In genomic region chr11:126415128-126415527, GRCh38 we compare ENCODE assay signal across 10 cellular contexts. TPM values are rescaled to one million over a fixed set of nuclear protein-coding genes. Genes with fewer than 3 reads are reported as not detected.
DNase-seq lines count a peak whose midpoint lies in the region; ATAC-seq and TF ChIP-seq lines count a peak whose summit lies in the region.
"Had no signal": no experiment of that assay in that cellular context is flagged by ENCODE, and none has a peak within 500 bp of the region (broad histone marks: within the 10 kb centered on the region; RNA-seq: fewer than 3 reads in every experiment).

No MANE protein-coding gene starts in this region.

- peak in 2 of 4 donors; percentile 22 to 62 for TF ChIP-seq EP300 in upper lobe of left lung (IDR thresholded peaks at IDR 0.05)

- peaks cover 19% of the 10 kb centered on the region for H3K4me1 ChIP-seq in body of pancreas
- peaks cover 3 to 82% (median 56%) of the 10 kb centered on the region in 12 donors for H3K4me1 ChIP-seq in heart left ventricle
- H3K4me1 ChIP-seq in upper lobe of left lung: peaks cover 29 to 39% (median 31%) of the 10 kb centered on the region in 4 donors

- no peak for TF ChIP-seq POLR2A in body of pancreas (IDR thresholded peaks at IDR 0.05)
- no peak for TF ChIP-seq POLR2A in heart left ventricle (IDR thresholded peaks at IDR 0.05)
- TF ChIP-seq POLR2A in upper lobe of left lung (IDR thresholded peaks at IDR 0.05): no peak

- H3K9me3 Mint-ChIP-seq in activated naive CD8-positive, alpha-beta T cell treated with anti-CD3 and anti-CD28 coated beads for 36 hours: no peaks in the 10 kb centered on the region
- H3K9me3 Mint-ChIP-seq: T-cell had no signal

- H3K4me3 ChIP-seq in body of pancreas: no peak overlapping the region
- no peak overlapping the region for H3K4me3 ChIP-seq in heart left ventricle
- no peak overlapping the region for H3K4me3 ChIP-seq in upper lobe of left lung

- H3K27me3 Mint-ChIP-seq in activated naive CD8-positive, alpha-beta T cell treated with anti-CD3 and anti-CD28 coated beads for 36 hours: peaks cover 14% of the 10 kb centered on the region

- in situ Hi-C loops in GM13976 (cut with MboI; ENCODE audit: low sequenced_read_pairs, unreplicated experiment): no loop called here

- WGBS in body of pancreas, 2 donors: 51 to 59% methylated on average over 7 of the region's 7 CpGs
- 23 to 30% (median 29%) methylated on average over 6 to 7 of the region's 7 CpGs for WGBS in heart left ventricle, 4 donors
- 54 to 61% methylated on average over 7 of the region's 7 CpGs for WGBS in upper lobe of left lung, 2 donors

- no peak overlapping the region for H3K27ac Mint-ChIP-seq in activated naive CD8-positive, alpha-beta T cell treated with anti-CD3 and anti-CD28 coated beads for 36 hours
- H3K27ac Mint-ChIP-seq: T-cell had no signal

- DNase-seq in body of pancreas: peak; percentile 45 to 66 (median 65)
- DNase-seq in heart left ventricle: peak; percentile 83 to 88 (median 85)
- DNase-seq in occipital lobe (lab: John Stamatoyannopoulos, UW): peak; percentile 47
- DNase-seq in upper lobe of left lung: peak in 1 of 2 donors; percentile 36
- no peak for DNase-seq in activated naive CD8-positive, alpha-beta T cell treated with anti-CD3 and anti-CD28 coated beads for 36 hours
- DNase-seq in GM13976 (ENCODE audit: low spot score): no peak
- DNase-seq in RPMI8226: no peak
- DNase-seq: islet precursor cell, NCI-H82, T-cell had no signal

- H3K9me3 ChIP-seq in body of pancreas (no peaks in the 10 kb centered on the region), heart left ventricle (no peaks in the 10 kb centered on the region), upper lobe of left lung (no peaks in the 10 kb centered on the region)

- H3K27ac ChIP-seq in body of pancreas (peak overlapping the region in 3 of 4 donors; percentile 27 to 63 (median 57)), heart left ventricle (peak overlapping the region; percentile 69 to 93 (median 86)), upper lobe of left lung (peak overlapping the region; percentile 74 to 86 (median 82))

- intact Hi-C loops in body of pancreas (cut with DNase I) (no loop called here), heart left ventricle (cut with DNase I) (loop anchor here in 5 of 10 donors (2.0 to 5.0 kb wide), 4 partner anchors 56 to 103 kb away; partner anchors contain the start of gene ST3GAL4 (in 2 of the 5))

- H3K36me3 ChIP-seq in body of pancreas (replicated peaks in 1 of 2; ENCODE audit: insufficient read depth in 1 of 2, low read depth in 2 of 2) (no peaks in the 10 kb centered on the region), heart left ventricle (peaks cover 0 to 18% (median 12%) of the 10 kb centered on the region in 9 donors), upper lobe of left lung (peaks cover 0 to 8% (median 3%) of the 10 kb centered on the region in 4 donors)

- H3K4me1 Mint-ChIP-seq in activated naive CD8-positive, alpha-beta T cell treated with anti-CD3 and anti-CD28 coated beads for 36 hours: peaks cover 10% of the 10 kb centered on the region

- TF ChIP-seq CTCF in body of pancreas (IDR thresholded peaks at IDR 0.05) (no peak), heart left ventricle (IDR thresholded peaks at IDR 0.05) (no peak), upper lobe of left lung (IDR thresholded peaks at IDR 0.05) (no peak), GM13976 (IDR thresholded peaks at IDR 0.05; ENCODE audit: borderline replicate concordance, control extremely low read depth, extremely low read depth, insufficient read depth, missing control alignments) (no peak)

- H3K4me3 Mint-ChIP-seq in activated naive CD8-positive, alpha-beta T cell treated with anti-CD3 and anti-CD28 coated beads for 36 hours: no peak overlapping the region

- H3K36me3 Mint-ChIP-seq in activated naive CD8-positive, alpha-beta T cell treated with anti-CD3 and anti-CD28 coated beads for 36 hours: peaks cover 3% of the 10 kb centered on the region

- no peaks in the 10 kb centered on the region for H3K27me3 ChIP-seq in body of pancreas
- no peaks in the 10 kb centered on the region for H3K27me3 ChIP-seq in heart left ventricle
- H3K27me3 ChIP-seq in upper lobe of left lung: no peaks in the 10 kb centered on the region

- ATAC-seq in body of pancreas: peak; percentile 20
- ATAC-seq in heart left ventricle: peak; percentile 34 to 56 (median 45)
- ATAC-seq in upper lobe of left lung (ENCODE audit: low FRiP score in 2 of 2): peak; percentile 15 to 70
- ATAC-seq: T-cell had no signal

RNA-seq across cellular contexts. Expression of gene ST3GAL4, which starts 59.6 kb away (rescaled TPM):
- total RNA-seq in body of pancreas (10 to 100 TPM in 1 of 2 donors, 1 to 10 TPM in 1; 7.5 to 14.8 TPM), heart left ventricle (10 to 100 TPM; 30.6 to 88.5 (median 59.8) TPM), occipital lobe (15.0 TPM), upper lobe of left lung (10 to 100 TPM; 20.6 to 47.9 (median 34.0) TPM)
- polyA plus RNA-seq in heart left ventricle: 100 to 1,000 TPM in 1 of 2 donors, 10 to 100 TPM in 1; 66.1 to 168 TPM
- total RNA-seq in activated naive CD8-positive, alpha-beta T cell treated with anti-CD3 and anti-CD28 coated beads for 36 hours: 10 to 100 TPM; 10.6 to 11.8 TPM

Comparison
In these comparisons a context has a peak if more than half of its experiments do, and no peak if none do; other contexts are left out.
1. DNase-seq: peak in body of pancreas (4 of 4), heart left ventricle (5 of 5) and occipital lobe (single experiment); none in activated naive CD8-positive, alpha-beta T cell treated with anti-CD3 and anti-CD28 coated beads for 36 hours (single experiment), GM13976 (single experiment) and RPMI8226 (single experiment).
2. Peak in every context shown above with its lines, with median percentiles within 50 percentile points of each other: ATAC-seq and H3K27ac ChIP-seq.